In the genomic region with DNA sequence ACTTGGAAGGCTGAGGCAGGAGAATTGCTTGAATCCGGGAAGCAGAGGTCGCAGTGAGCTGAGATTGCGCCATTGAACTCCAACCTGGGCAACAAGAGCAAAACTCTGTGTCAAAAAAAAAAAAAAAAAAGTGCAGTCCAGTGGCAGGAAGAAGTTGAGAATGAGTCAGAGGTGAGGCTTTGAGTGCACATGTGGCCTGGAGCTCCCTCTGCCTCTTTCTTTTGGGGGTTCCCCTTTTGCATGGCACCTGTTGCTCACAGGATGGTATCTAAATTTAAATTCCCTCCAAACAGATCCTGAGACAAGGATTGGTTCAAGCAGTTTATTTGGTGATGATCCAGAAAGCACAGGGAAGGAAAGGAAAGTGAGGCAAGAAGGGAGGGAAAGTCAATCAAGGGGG, we compare ENCODE assay signal across 11 cellular contexts.
DNase-seq lines count a peak whose midpoint lies in the region; ATAC-seq and TF ChIP-seq lines count a peak whose summit lies in the region.
"Had no signal": no experiment of that assay in that cellular context is flagged by ENCODE, and none has a peak within 500 bp of the region (broad histone marks: within the 10 kb centered on the region; RNA-seq: fewer than 3 reads in every experiment).

No MANE protein-coding gene starts in this region.

- no peak overlapping the region for H3K27ac ChIP-seq in stomach
- H3K27ac ChIP-seq: prostate gland had no signal

- no peaks in the 10 kb centered on the region for H3K27me3 Mint-ChIP-seq in activated CD8-positive, alpha-beta T cell treated with anti-CD3 and anti-CD28 coated beads for 36 hours
- no peaks in the 10 kb centered on the region for H3K27me3 Mint-ChIP-seq in activated CD8-positive, alpha-beta T cell treated with anti-CD3 and anti-CD28 coated beads, Interleukin-2, amount 10 ng/mL, durations not matched to agents 7 days and 5 days (ENCODE audit: low read depth)
- H3K27me3 Mint-ChIP-seq in endothelial cell (ENCODE audit: unreplicated experiment), result peaks cover 2% of the 10 kb centered on the region
- H3K27me3 Mint-ChIP-seq: T-cell had no signal

- peak; percentile 43 for DNase-seq in activated CD8-positive, alpha-beta T cell treated with anti-CD3 and anti-CD28 coated beads for 36 hours
- no peak for DNase-seq in activated CD8-positive, alpha-beta T cell treated with anti-CD3 and anti-CD28 coated beads, Interleukin-2, amount 10 ng/mL, durations not matched to agents 7 days and 5 days
- DNase-seq in NOMO-1 treated with dmso at 0.1 percent for 144 hours (lab: John Stamatoyannopoulos, UW; ENCODE audit: unreplicated experiment), result peak; percentile 55
- no peak for DNase-seq in stimulated activated effector memory CD8-positive, alpha-beta T cell treated with anti-CD3 and anti-CD28 coated beads, Interleukin-12 subunit alpha, Interleukin-12 subunit beta, amount 100 ng/mL, for 72 hours (ENCODE audit: low spot score in 2 of 2)
- DNase-seq in stomach, result no peak
- no peak for DNase-seq in NCI-H1436 treated with DMSO at 0.1 percent for 48 hours (lab: John Stamatoyannopoulos, UW)
- no peak for DNase-seq in endothelial cell (ENCODE audit: low spot score)
- DNase-seq: islet precursor cell, T-cell had no signal

- no peak for TF ChIP-seq EP300 in stomach (IDR thresholded peaks at IDR 0.05)

- WGBS in stomach, 5 donors, result 84 to 90% (median 89%) methylated on average over 3 of the region's 3 CpGs

- no peak for TF ChIP-seq POLR2A in stomach (IDR thresholded peaks at IDR 0.05)

- H3K27me3 ChIP-seq in stomach, result no peaks in the 10 kb centered on the region

- TF ChIP-seq CTCF in activated CD8-positive, alpha-beta T cell treated with anti-CD3 and anti-CD28 coated beads for 36 hours (IDR thresholded peaks at IDR 0.05), result no peak
- TF ChIP-seq CTCF in stomach (IDR thresholded peaks at IDR 0.05) (no peak), endothelial cell (IDR thresholded peaks at IDR 0.05; ENCODE audit: unreplicated experiment) (no peak)

- CTCF ChIA-PET in activated CD8-positive, alpha-beta T cell treated with anti-CD3 and anti-CD28 coated beads for 36 hours (lab: Charles Lee), result interaction anchor here (1.0 kb wide), 1 partner anchor 16 kb away, joined by 3 read pairs; no protein-coding TSS in a partner anchor
- CTCF ChIA-PET in activated CD8-positive, alpha-beta T cell treated with anti-CD3 and anti-CD28 coated beads, Interleukin-2, amount 10 ng/mL, durations not matched to agents 7 days and 5 days (lab: Charles Lee), result interaction anchor here (1.3 kb wide), 1 partner anchor 8 kb away, joined by 3 read pairs; no protein-coding TSS in a partner anchor

- no peak overlapping the region for H3K4me3 Mint-ChIP-seq in activated CD8-positive, alpha-beta T cell treated with anti-CD3 and anti-CD28 coated beads for 36 hours
- no peak overlapping the region for H3K4me3 Mint-ChIP-seq in activated CD8-positive, alpha-beta T cell treated with anti-CD3 and anti-CD28 coated beads, Interleukin-2, amount 10 ng/mL, durations not matched to agents 7 days and 5 days
- no peak overlapping the region for H3K4me3 Mint-ChIP-seq in stimulated activated effector memory CD8-positive, alpha-beta T cell treated with anti-CD3 and anti-CD28 coated beads, Interleukin-12 subunit alpha, Interleukin-12 subunit beta, amount 100 ng/mL, for 72 hours
- H3K4me3 Mint-ChIP-seq in endothelial cell (ENCODE audit: unreplicated experiment), result no peak overlapping the region
- H3K4me3 Mint-ChIP-seq: T-cell had no signal

- POLR2A ChIA-PET in activated CD8-positive, alpha-beta T cell treated with anti-CD3 and anti-CD28 coated beads for 36 hours (lab: Charles Lee), result no interaction called here
- POLR2A ChIA-PET in activated CD8-positive, alpha-beta T cell treated with anti-CD3 and anti-CD28 coated beads, Interleukin-2, amount 10 ng/mL, durations not matched to agents 7 days and 5 days (lab: Charles Lee), result no interaction called here

- H3K4me1 ChIP-seq in stomach, result peaks cover 0 to 4% (median 0%) of the 10 kb centered on the region in 4 donors

- peak; percentile 78 for ATAC-seq in activated CD8-positive, alpha-beta T cell treated with anti-CD3 and anti-CD28 coated beads for 36 hours
- no peak for ATAC-seq in activated CD8-positive, alpha-beta T cell treated with anti-CD3 and anti-CD28 coated beads, Interleukin-2, amount 10 ng/mL, durations not matched to agents 7 days and 5 days
- ATAC-seq in HG02623 (IDR thresholded peaks at IDR 0.05; ENCODE audit: unreplicated experiment), result peak; percentile 60
- ATAC-seq in stimulated activated effector memory CD8-positive, alpha-beta T cell treated with anti-CD3 and anti-CD28 coated beads, Interleukin-12 subunit alpha, Interleukin-12 subunit beta, amount 100 ng/mL, for 72 hours, result peak; percentile 57
- ATAC-seq: T-cell had no signal

- H3K4me1 Mint-ChIP-seq in activated CD8-positive, alpha-beta T cell treated with anti-CD3 and anti-CD28 coated beads for 36 hours (ENCODE audit: low read depth), result peaks cover 14% of the 10 kb centered on the region
- peaks cover 14% of the 10 kb centered on the region for H3K4me1 Mint-ChIP-seq in activated CD8-positive, alpha-beta T cell treated with anti-CD3 and anti-CD28 coated beads, Interleukin-2, amount 10 ng/mL, durations not matched to agents 7 days and 5 days (ENCODE audit: low read depth)
- peaks cover 13% of the 10 kb centered on the region for H3K4me1 Mint-ChIP-seq in stimulated activated effector memory CD8-positive, alpha-beta T cell treated with anti-CD3 and anti-CD28 coated beads, Interleukin-12 subunit alpha, Interleukin-12 subunit beta, amount 100 ng/mL, for 72 hours
- no peaks in the 10 kb centered on the region for H3K4me1 Mint-ChIP-seq in endothelial cell (ENCODE audit: unreplicated experiment)
- H3K4me1 Mint-ChIP-seq: T-cell had no signal

- H3K36me3 ChIP-seq in stomach, result peaks cover 0 to 9% (median 0%) of the 10 kb centered on the region in 4 donors
- H3K36me3 ChIP-seq: prostate gland had no signal

- no peaks in the 10 kb centered on the region for H3K9me3 ChIP-seq in stomach
- H3K9me3 ChIP-seq: prostate gland had no signal

- peaks cover 23% of the 10 kb centered on the region for H3K36me3 Mint-ChIP-seq in activated CD8-positive, alpha-beta T cell treated with anti-CD3 and anti-CD28 coated beads for 36 hours (ENCODE audit: low read depth)
- peaks cover 8% of the 10 kb centered on the region for H3K36me3 Mint-ChIP-seq in activated CD8-positive, alpha-beta T cell treated with anti-CD3 and anti-CD28 coated beads, Interleukin-2, amount 10 ng/mL, durations not matched to agents 7 days and 5 days (ENCODE audit: low read depth)
- no peaks in the 10 kb centered on the region for H3K36me3 Mint-ChIP-seq in stimulated activated effector memory CD8-positive, alpha-beta T cell treated with anti-CD3 and anti-CD28 coated beads, Interleukin-12 subunit alpha, Interleukin-12 subunit beta, amount 100 ng/mL, for 72 hours
- peaks cover 5% of the 10 kb centered on the region for H3K36me3 Mint-ChIP-seq in endothelial cell (ENCODE audit: low read depth, unreplicated experiment)

- H3K4me3 ChIP-seq in stomach, result no peak overlapping the region
- H3K4me3 ChIP-seq: prostate gland had no signal

- intact Hi-C loops in activated CD8-positive, alpha-beta T cell treated with anti-CD3 and anti-CD28 coated beads for 36 hours (cut with micrococcal nuclease), result no loop called here
- intact Hi-C loops in stomach (cut with DNase I; ENCODE audit: low total_unique reads), result no loop called here

- H3K27ac Mint-ChIP-seq in activated CD8-positive, alpha-beta T cell treated with anti-CD3 and anti-CD28 coated beads for 36 hours, result no peak overlapping the region
- H3K27ac Mint-ChIP-seq in activated CD8-positive, alpha-beta T cell treated with anti-CD3 and anti-CD28 coated beads, Interleukin-2, amount 10 ng/mL, durations not matched to agents 7 days and 5 days, result no peak overlapping the region
- H3K27ac Mint-ChIP-seq in stimulated activated effector memory CD8-positive, alpha-beta T cell treated with anti-CD3 and anti-CD28 coated beads, Interleukin-12 subunit alpha, Interleukin-12 subunit beta, amount 100 ng/mL, for 72 hours, result no peak overlapping the region
- no peak overlapping the region for H3K27ac Mint-ChIP-seq in endothelial cell (ENCODE audit: unreplicated experiment)
- H3K27ac Mint-ChIP-seq: T-cell had no signal

- H3K9me3 Mint-ChIP-seq in activated CD8-positive, alpha-beta T cell treated with anti-CD3 and anti-CD28 coated beads for 36 hours, result peaks cover 5% of the 10 kb centered on the region
- no peaks in the 10 kb centered on the region for H3K9me3 Mint-ChIP-seq in activated CD8-positive, alpha-beta T cell treated with anti-CD3 and anti-CD28 coated beads, Interleukin-2, amount 10 ng/mL, durations not matched to agents 7 days and 5 days (ENCODE audit: insufficient read depth)
- H3K9me3 Mint-ChIP-seq in stimulated activated effector memory CD8-positive, alpha-beta T cell treated with anti-CD3 and anti-CD28 coated beads, Interleukin-12 subunit alpha, Interleukin-12 subunit beta, amount 100 ng/mL, for 72 hours, result no peaks in the 10 kb centered on the region
- no peaks in the 10 kb centered on the region for H3K9me3 Mint-ChIP-seq in endothelial cell (ENCODE audit: unreplicated experiment)

Comparison
In these comparisons a context has a peak if more than half of its experiments do, and no peak if none do; other contexts are left out.
1. DNase-seq: peak in activated CD8-positive, alpha-beta T cell treated with anti-CD3 and anti-CD28 coated beads for 36 hours (single experiment) and NOMO-1 treated with dmso at 0.1 percent for 144 hours (single experiment); none in activated CD8-positive, alpha-beta T cell treated with anti-CD3 and anti-CD28 coated beads, Interleukin-2, amount 10 ng/mL, durations not matched to agents 7 days and 5 days (single experiment), stimulated activated effector memory CD8-positive, alpha-beta T cell treated with anti-CD3 and anti-CD28 coated beads, Interleukin-12 subunit alpha, Interleukin-12 subunit beta, amount 100 ng/mL, for 72 hours (0 of 2), stomach (single experiment), NCI-H1436 treated with DMSO at 0.1 percent for 48 hours (single experiment) and endothelial cell (single experiment).